In genomic region chr4:145524535-145524934, GRCh38 we compare ENCODE assay signal across 22 cellular contexts. TPM values are rescaled to one million over a fixed set of nuclear protein-coding genes. Genes with fewer than 3 reads are reported as not detected.
DNase-seq lines count a peak whose midpoint lies in the region; ATAC-seq and TF ChIP-seq lines count a peak whose summit lies in the region.
"Had no signal": no experiment of that assay in that cellular context is flagged by ENCODE, and none has a peak within 500 bp of the region (broad histone marks: within the 10 kb centered on the region; RNA-seq: fewer than 3 reads in every experiment).

No MANE protein-coding gene starts in this region.

- no peak overlapping the region for H3K27ac ChIP-seq in fibroblast of lung (ENCODE audit: insufficient read depth, low read length)
- H3K27ac ChIP-seq in thyroid gland: peak overlapping the region in 2 of 3 donors; percentile 1 to 54
- no peak overlapping the region for H3K27ac ChIP-seq in body of pancreas
- H3K27ac ChIP-seq: neutrophil had no signal

- H3K9me3 ChIP-seq in Loucy (ENCODE audit: insufficient read depth, low read depth, low read length) (no peaks in the 10 kb centered on the region), fibroblast of lung (ENCODE audit: control insufficient read depth, insufficient read depth, low read depth, low read length) (no peaks in the 10 kb centered on the region), thyroid gland (no peaks in the 10 kb centered on the region), body of pancreas (no peaks in the 10 kb centered on the region)
- H3K9me3 ChIP-seq: esophagus muscularis mucosa, mucosa of descending colon, neutrophil had no signal

- H3K4me1 ChIP-seq in Loucy (ENCODE audit: insufficient read depth, low read length, poor library complexity, severe bottlenecking) (peaks cover 20% of the 10 kb centered on the region), fibroblast of lung (ENCODE audit: control insufficient read depth, extremely low read depth, insufficient read depth, low read length) (no peaks in the 10 kb centered on the region), thyroid gland (peaks cover 12 to 31% of the 10 kb centered on the region in 2 donors), body of pancreas (peaks cover 24% of the 10 kb centered on the region)

- H3K36me3 ChIP-seq in Loucy (ENCODE audit: insufficient read depth, low read length) (peaks cover 6% of the 10 kb centered on the region), fibroblast of lung (ENCODE audit: control insufficient read depth, insufficient read depth, low read length) (no peaks in the 10 kb centered on the region), thyroid gland (no peaks in the 10 kb centered on the region), body of pancreas (replicated peaks in 1 of 2; ENCODE audit: insufficient read depth in 1 of 2, low read depth in 2 of 2) (no peaks in the 10 kb centered on the region)
- H3K36me3 ChIP-seq: esophagus muscularis mucosa, neutrophil had no signal

- H3K4me2 ChIP-seq in Loucy (ENCODE audit: low read depth, low read length, poor library complexity, severe bottlenecking) (peak overlapping the region; percentile 30), fibroblast of lung (ENCODE audit: extremely low read depth, insufficient read depth, low read length) (peak overlapping the region; percentile 68)

- TF ChIP-seq POLR2A in thyroid gland (IDR thresholded peaks at IDR 0.05): no peak
- no peak for TF ChIP-seq POLR2A in body of pancreas (IDR thresholded peaks at IDR 0.05)

- no peak overlapping the region for H3K9ac ChIP-seq in Loucy (ENCODE audit: low read depth, low read length, poor library complexity, severe bottlenecking)
- no peak overlapping the region for H3K9ac ChIP-seq in fibroblast of lung (ENCODE audit: insufficient read depth, low read length)

- ATAC-seq in GM18511 (IDR thresholded peaks at IDR 0.05; ENCODE audit: unreplicated experiment) (peak; percentile 39), GM18517 (IDR thresholded peaks at IDR 0.05; ENCODE audit: unreplicated experiment) (no peak), body of pancreas (no peak)
- ATAC-seq: left lobe of liver; stimulated activated memory B cell treated with anti-CD40 and anti-IgM and Interleukin-4, amounts not matched to agents 10 μg/mL and 1 μg/mL and 100 μg/mL, for 72 hours; T-cell had no signal

- no peak for DNase-seq in fibroblast of lung (ENCODE audit: low read depth in 2 of 2)
- no peak for DNase-seq in thyroid gland
- no peak for DNase-seq in body of pancreas
- DNase-seq in hippocampal formation (lab: John Stamatoyannopoulos, UW): no peak
- DNase-seq: activated CD4-positive, alpha-beta T cell treated with anti-CD3 and anti-CD28 coated beads, Interleukin-2, amount 10 ng/mL, durations not matched to agents 24 days and 14 days; activated CD8-positive, alpha-beta memory T cell treated with anti-CD3 and anti-CD28 coated beads, Interleukin-2, amount 50 U/mL, for 4 hours; central memory CD4-positive, alpha-beta T cell; COR-L47; KG1; mucosa of descending colon; NCI-H1092; NCI-H2029 treated with DMSO at 0.1 percent for 48 hours; NCI-H446; NK-92 treated with Interleukin-12 subunit alpha and Interleukin-12 subunit beta, amount 100 ng/mL, for 24 hours; T-cell had no signal

- no peaks in the 10 kb centered on the region for H3K9me2 ChIP-seq in Loucy (replicated peaks; ENCODE audit: low read depth, low read length)

- WGBS in thyroid gland, 2 donors: 39 to 42% methylated on average over 2 of the region's 2 CpGs
- 54 to 55% methylated on average over 2 of the region's 2 CpGs for WGBS in body of pancreas, 2 donors

- H3F3A ChIP-seq in Loucy (ENCODE audit: low read depth): peaks cover 2% of the 10 kb centered on the region; the same call in 1 of the 2 replicates

- H2AFZ ChIP-seq in Loucy (ENCODE audit: low read length) (no peak overlapping the region), fibroblast of lung (ENCODE audit: low read length) (no peak overlapping the region)

- TF ChIP-seq CTCF in Loucy (conservative IDR thresholded peaks at IDR 0.05; ENCODE audit: low read length) (no peak), fibroblast of lung (conservative IDR thresholded peaks at IDR 0.05 in 1 of 2, IDR thresholded peaks at IDR 0.05 in 1 of 2; ENCODE audit: low read depth in 1 of 2, low read length in 2 of 2) (no peak), thyroid gland (IDR thresholded peaks at IDR 0.05) (no peak), body of pancreas (IDR thresholded peaks at IDR 0.05) (no peak)

- no peak overlapping the region for H3K4me3 ChIP-seq in Loucy (ENCODE audit: low read length, poor library complexity, severe bottlenecking)
- H3K4me3 ChIP-seq in fibroblast of lung (replicated peaks in 1 of 4; ENCODE audit: control extremely low read depth in 1 of 4, insufficient read depth in 1 of 4, low read depth in 3 of 4, low read length in 4 of 4): no peak overlapping the region
- no peak overlapping the region for H3K4me3 ChIP-seq in thyroid gland (replicated peaks in 1 of 3)
- H3K4me3 ChIP-seq in body of pancreas: no peak overlapping the region
- H3K4me3 ChIP-seq: mucosa of descending colon had no signal

- H3K79me2 ChIP-seq in Loucy (ENCODE audit: insufficient read depth, low read length) (peaks cover 51% of the 10 kb centered on the region), fibroblast of lung (ENCODE audit: control insufficient read depth, insufficient read depth, low read length) (no peaks in the 10 kb centered on the region)

- no peaks in the 10 kb centered on the region for H3K27me3 ChIP-seq in Loucy (ENCODE audit: insufficient read depth, low read length, poor library complexity, severe bottlenecking)
- no peaks in the 10 kb centered on the region for H3K27me3 ChIP-seq in fibroblast of lung (ENCODE audit: control insufficient read depth, insufficient read depth, low read length)
- H3K27me3 ChIP-seq in thyroid gland: no peaks in the 10 kb centered on the region
- H3K27me3 ChIP-seq in body of pancreas: no peaks in the 10 kb centered on the region
- H3K27me3 ChIP-seq: esophagus muscularis mucosa, neutrophil had no signal

- H4K20me1 ChIP-seq in Loucy (ENCODE audit: insufficient read depth, low read length, poor library complexity, severe bottlenecking) (peaks cover 3% of the 10 kb centered on the region), fibroblast of lung (ENCODE audit: control insufficient read depth, extremely low read depth, insufficient read depth, low read length) (no peaks in the 10 kb centered on the region)

- intact Hi-C loops in thyroid gland (cut with DNase I): no loop called here
- intact Hi-C loops in body of pancreas (cut with DNase I): no loop called here

RNA-seq across cellular contexts. Expression of gene SMAD1, which starts 42.9 kb away (rescaled TPM):
- total RNA-seq in fibroblast of lung: 11.8 and 13.0 TPM in 2 replicates
- polyA plus RNA-seq in fibroblast of lung: 25.1 and 35.3 TPM in 2 replicates
- polyA plus RNA-seq in fibroblast of lung (2012): 9.7 and 13.0 TPM in 2 replicates
- polyA minus RNA-seq in fibroblast of lung (ENCODE audit: low replicate concordance): 8.4 and 12.3 TPM in 2 replicates
- 100 to 1,000 TPM in 1 of 4 donors, 10 to 100 TPM in 3; 48.1 to 102 (median 67.4) TPM for total RNA-seq in thyroid gland
- total RNA-seq in body of pancreas: 10 to 100 TPM; 35.3 to 45.5 TPM

Comparison
In these comparisons a context has a peak if more than half of its experiments do, and no peak if none do; other contexts are left out.
1. H3K27ac ChIP-seq: peak in thyroid gland (2 of 3); none in fibroblast of lung (single experiment) and body of pancreas (0 of 4).